In the genomic region with DNA sequence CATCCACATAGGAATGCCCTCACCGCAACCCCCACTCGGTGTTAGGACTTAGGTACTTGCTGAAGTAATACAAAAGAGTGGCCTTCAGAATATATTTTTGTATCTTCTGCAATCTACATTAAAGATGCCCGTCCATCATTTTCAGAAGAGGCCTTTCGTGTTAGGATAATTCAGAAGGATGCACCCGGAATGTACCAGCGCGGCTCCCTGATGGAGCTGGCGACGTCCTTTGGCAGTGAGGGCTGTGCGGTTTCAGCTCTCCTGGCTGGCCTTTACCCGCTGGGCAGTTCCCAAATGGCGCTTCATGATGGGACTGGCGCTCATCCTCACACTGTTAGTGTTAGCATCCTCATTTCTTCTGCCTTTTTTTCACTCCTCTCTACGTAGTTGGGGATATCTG, we compare ENCODE assay signal across 19 cellular contexts. TPM values are rescaled to one million over a fixed set of nuclear protein-coding genes. Genes with fewer than 3 reads are reported as not detected.
DNase-seq lines count a peak whose midpoint lies in the region; ATAC-seq, FAIRE-seq and TF ChIP-seq lines count a peak whose summit lies in the region.
"Had no signal": no experiment of that assay in that cellular context is flagged by ENCODE, and none has a peak within 500 bp of the region (broad histone marks: within the 10 kb centered on the region; RNA-seq: fewer than 3 reads in every experiment).

No MANE protein-coding gene starts in this region.

- no peaks in the 10 kb centered on the region for H3K27me3 ChIP-seq in gastroesophageal sphincter
- no peaks in the 10 kb centered on the region for H3K27me3 ChIP-seq in stomach smooth muscle (ENCODE audit: control insufficient read depth in 1 of 2, insufficient read depth in 2 of 2, low read length in 2 of 2)

- H3K4me3 ChIP-seq in AG10803 (ENCODE audit: low read length), result peak overlapping the region; percentile 47
- no peak overlapping the region for H3K4me3 ChIP-seq in gastroesophageal sphincter
- no peak overlapping the region for H3K4me3 ChIP-seq in stomach smooth muscle (ENCODE audit: low read length in 2 of 2)
- H3K4me3 ChIP-seq: GM12878 had no signal

- TF ChIP-seq CTCF in AG10803 (conservative IDR thresholded peaks at IDR 0.05; ENCODE audit: low read length) (no peak), gastroesophageal sphincter (IDR thresholded peaks at IDR 0.05) (no peak)

- H3K4me1 ChIP-seq in gastroesophageal sphincter, result peaks cover 0 to 55% (median 47%) of the 10 kb centered on the region in 3 donors
- peaks cover 50% of the 10 kb centered on the region for H3K4me1 ChIP-seq in stomach smooth muscle (ENCODE audit: control insufficient read depth, insufficient read depth, low read length)

- no peaks in the 10 kb centered on the region for H3K36me3 Mint-ChIP-seq in activated CD4-positive, alpha-beta memory T cell treated with anti-CD3 and anti-CD28 coated beads, Interleukin-2, amount 10 ng/mL, durations not matched to agents 7 days and 5 days (ENCODE audit: low read depth)
- H3K36me3 Mint-ChIP-seq: memory B cell had no signal

- CTCF ChIA-PET in activated CD4-positive, alpha-beta memory T cell treated with anti-CD3 and anti-CD28 coated beads, Interleukin-2, amount 10 ng/mL, durations not matched to agents 7 days and 5 days (lab: Charles Lee), result no interaction called here

- DNase-seq in AG10803 (ENCODE audit: low read depth) (peak; percentile 75), RPMI7951 (ENCODE audit: low read depth) (peak; percentile 51), glomerular visceral epithelial cell (ENCODE audit: extremely low spot score) (no peak), RCC 7860 (ENCODE audit: low spot score) (no peak)
- DNase-seq in activated CD4-positive, alpha-beta memory T cell treated with anti-CD3 and anti-CD28 coated beads, Interleukin-2, amount 10 ng/mL, durations not matched to agents 7 days and 5 days, result no peak
- DNase-seq: activated CD8-positive, alpha-beta T cell treated with anti-CD3 and anti-CD28 coated beads for 36 hours; amniotic stem cell; COR-L47; cortex of kidney; NCI-H2081 treated with DMSO at 0.1 percent for 48 hours; NCI-H524 had no signal

- H3K9ac ChIP-seq in stomach smooth muscle (ENCODE audit: low read length in 2 of 2), result no peak overlapping the region

- H3K9me3 ChIP-seq in gastroesophageal sphincter, result no peaks in the 10 kb centered on the region
- H3K9me3 ChIP-seq in stomach smooth muscle (ENCODE audit: control insufficient read depth in 2 of 2, low read length in 2 of 2), result no peaks in the 10 kb centered on the region
- H3K9me3 ChIP-seq: neutrophil had no signal

- no peak for FAIRE-seq in RCC 7860 (lab: Jason Lieb, UNC)
- FAIRE-seq: GM12878, urothelium cell line had no signal

- peak overlapping the region in 3 of 4 donors; percentile 84 to 94 (median 85) for H3K27ac ChIP-seq in gastroesophageal sphincter
- H3K27ac ChIP-seq in stomach smooth muscle (ENCODE audit: low read length), result peak overlapping the region; percentile 73
- H3K27ac ChIP-seq: neutrophil had no signal

- H3K27me3 Mint-ChIP-seq in activated CD4-positive, alpha-beta memory T cell treated with anti-CD3 and anti-CD28 coated beads, Interleukin-2, amount 10 ng/mL, durations not matched to agents 7 days and 5 days, result peaks cover 10% of the 10 kb centered on the region

- POLR2A ChIA-PET in activated CD4-positive, alpha-beta memory T cell treated with anti-CD3 and anti-CD28 coated beads, Interleukin-2, amount 10 ng/mL, durations not matched to agents 7 days and 5 days (lab: Charles Lee), result no interaction called here

- no peak for ATAC-seq in gastroesophageal sphincter
- no peak for ATAC-seq in GM21576 (IDR thresholded peaks at IDR 0.05; ENCODE audit: unreplicated experiment)
- ATAC-seq: activated CD8-positive, alpha-beta T cell treated with anti-CD3 and anti-CD28 coated beads for 36 hours; activated T-helper 17 cell treated with anti-CD3 and anti-CD28 coated beads, Interleukin-2, amount 50 U/mL, for 72 hours; GM12878 had no signal

- H3K36me3 ChIP-seq in gastroesophageal sphincter (no peaks in the 10 kb centered on the region), stomach smooth muscle (ENCODE audit: control insufficient read depth in 2 of 2, insufficient read depth in 2 of 2, low read length in 2 of 2) (no peaks in the 10 kb centered on the region)
- H3K36me3 ChIP-seq: neutrophil had no signal

- 85 to 86% methylated on average over 8 to 12 of the region's 14 CpGs for WGBS in gastroesophageal sphincter (ENCODE audit: low coverage in 1 of 2), 2 donors

- no peaks in the 10 kb centered on the region for H3K4me1 Mint-ChIP-seq in activated CD4-positive, alpha-beta memory T cell treated with anti-CD3 and anti-CD28 coated beads, Interleukin-2, amount 10 ng/mL, durations not matched to agents 7 days and 5 days
- H3K4me1 Mint-ChIP-seq: activated T-helper 17 cell treated with anti-CD3 and anti-CD28 coated beads, Interleukin-2, amount 50 U/mL, for 72 hours; memory B cell had no signal

- no peak for TF ChIP-seq EP300 in gastroesophageal sphincter (IDR thresholded peaks at IDR 0.05)

- no peak overlapping the region for H3K27ac Mint-ChIP-seq in activated CD4-positive, alpha-beta memory T cell treated with anti-CD3 and anti-CD28 coated beads, Interleukin-2, amount 10 ng/mL, durations not matched to agents 7 days and 5 days
- H3K27ac Mint-ChIP-seq: activated CD8-positive, alpha-beta T cell treated with anti-CD3 and anti-CD28 coated beads for 36 hours; activated T-helper 17 cell treated with anti-CD3 and anti-CD28 coated beads, Interleukin-2, amount 50 U/mL, for 72 hours; memory B cell had no signal

- no peak overlapping the region for H3K4me3 Mint-ChIP-seq in activated CD4-positive, alpha-beta memory T cell treated with anti-CD3 and anti-CD28 coated beads, Interleukin-2, amount 10 ng/mL, durations not matched to agents 7 days and 5 days
- H3K4me3 Mint-ChIP-seq: activated CD8-positive, alpha-beta T cell treated with anti-CD3 and anti-CD28 coated beads for 36 hours; activated T-helper 17 cell treated with anti-CD3 and anti-CD28 coated beads, Interleukin-2, amount 50 U/mL, for 72 hours; memory B cell had no signal

- no peaks in the 10 kb centered on the region for H3K9me3 Mint-ChIP-seq in activated CD4-positive, alpha-beta memory T cell treated with anti-CD3 and anti-CD28 coated beads, Interleukin-2, amount 10 ng/mL, durations not matched to agents 7 days and 5 days
- H3K9me3 Mint-ChIP-seq: activated CD8-positive, alpha-beta T cell treated with anti-CD3 and anti-CD28 coated beads for 36 hours; activated T-helper 17 cell treated with anti-CD3 and anti-CD28 coated beads, Interleukin-2, amount 50 U/mL, for 72 hours; memory B cell had no signal

- no peak for TF ChIP-seq POLR2A in gastroesophageal sphincter (IDR thresholded peaks at IDR 0.05)

RNA-seq across cellular contexts. Expression of a gene that starts 15.3 kb away (rescaled TPM):
- total RNA-seq in RPMI7951 (2014; rRNA removed; shearing (Covaris generic)), result 94.9 and 102 TPM in 2 replicates
- 10 to 100 TPM; 17.7 to 69.6 (median 45.2) TPM for total RNA-seq in gastroesophageal sphincter
- not detected for total RNA-seq in activated CD4-positive, alpha-beta memory T cell treated with anti-CD3 and anti-CD28 coated beads, Interleukin-2, amount 10 ng/mL, durations not matched to agents 7 days and 5 days
- total RNA-seq: activated CD8-positive, alpha-beta T cell treated with anti-CD3 and anti-CD28 coated beads for 36 hours; activated T-helper 17 cell treated with anti-CD3 and anti-CD28 coated beads, Interleukin-2, amount 50 U/mL, for 72 hours; GM12878 had no signal

Comparison
In these comparisons a context has a peak if more than half of its experiments do, and no peak if none do; other contexts are left out.
1. DNase-seq: peak in AG10803 (single experiment) and RPMI7951 (single experiment); none in glomerular visceral epithelial cell (single experiment), RCC 7860 (single experiment) and activated CD4-positive, alpha-beta memory T cell treated with anti-CD3 and anti-CD28 coated beads, Interleukin-2, amount 10 ng/mL, durations not matched to agents 7 days and 5 days (single experiment).
2. RNA of a gene that starts 15.3 kb away (total RNA-seq): 94.9 to 102 TPM in RPMI7951 and 17.7 to 69.6 TPM in gastroesophageal sphincter; not detected in activated CD4-positive, alpha-beta memory T cell treated with anti-CD3 and anti-CD28 coated beads, Interleukin-2, amount 10 ng/mL, durations not matched to agents 7 days and 5 days; every median in the first group is over 10 times any median in the second.